Comparison of ENCODE assay signal across 4 cellular contexts in the genomic region with DNA sequence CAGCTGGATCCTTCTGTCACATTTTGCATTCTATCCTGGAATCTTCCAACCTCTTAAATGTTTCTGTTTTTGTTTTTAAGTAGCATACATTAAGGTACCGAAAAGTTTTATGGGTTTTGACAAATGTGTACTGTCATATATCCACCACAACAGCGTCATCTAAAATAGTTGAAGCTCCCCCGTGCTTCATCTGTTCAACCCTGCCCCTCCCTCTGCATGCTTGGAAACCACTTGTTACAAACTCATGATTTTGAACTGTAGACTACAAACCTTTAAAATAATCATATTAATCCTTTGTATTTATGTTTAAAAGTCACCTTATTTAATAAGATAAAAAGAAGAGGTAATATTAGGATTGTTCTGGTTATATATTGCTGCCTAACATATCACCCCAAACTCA.
"Had no signal": no experiment of that assay in that cellular context is flagged by ENCODE, and none has a peak within 500 bp of the region (broad histone marks: within the 10 kb centered on the region; RNA-seq: fewer than 3 reads in every experiment).

No MANE protein-coding gene starts in this region.

- DNase-seq: IMR-90, KBM-7 had no signal

- H3K27ac ChIP-seq: HL-60 had no signal

- H3K4me3 ChIP-seq: K562 had no signal
